Comparison of ENCODE assay signal across 8 cellular contexts in genomic region chr11:2305140-2305861, GRCh38. TPM values are rescaled to one million over a fixed set of nuclear protein-coding genes. Genes with fewer than 3 reads are reported as not detected.
A peak's percentile ranks its signal among the peaks of the same experiment; 100 is the strongest.
DNase-seq lines count a peak whose midpoint lies in the region; ATAC-seq, FAIRE-seq and TF ChIP-seq lines count a peak whose summit lies in the region.

No MANE protein-coding gene starts in this region.

- no peaks in the 10 kb centered on the region for H3K36me3 ChIP-seq in CD4-positive, CD25-positive, alpha-beta regulatory T cell (ENCODE audit: control insufficient read depth, insufficient read depth, low read length)
- H3K36me3 ChIP-seq in RWPE2 (ENCODE audit: low read depth) (no peaks in the 10 kb centered on the region), osteoblast (ENCODE audit: insufficient read depth, low read length) (no peaks in the 10 kb centered on the region)

- no peaks in the 10 kb centered on the region for H3K9me3 ChIP-seq in CD4-positive, CD25-positive, alpha-beta regulatory T cell (ENCODE audit: control insufficient read depth in 2 of 2, low read length in 2 of 2)
- H3K9me3 ChIP-seq in RWPE2 (ENCODE audit: severe bottlenecking) (no peaks in the 10 kb centered on the region), osteoblast (ENCODE audit: low read depth, low read length) (no peaks in the 10 kb centered on the region)

- no peaks in the 10 kb centered on the region for H3K9me3 Mint-ChIP-seq in CD4-positive, CD25-positive, alpha-beta regulatory T cell

- no peaks in the 10 kb centered on the region for H3K27me3 ChIP-seq in CD4-positive, CD25-positive, alpha-beta regulatory T cell (ENCODE audit: control insufficient read depth, insufficient read depth, low read length)
- no peaks in the 10 kb centered on the region for H3K27me3 ChIP-seq in RWPE2 (ENCODE audit: insufficient read depth, poor library complexity, severe bottlenecking)
- H3K27me3 ChIP-seq in osteoblast (ENCODE audit: insufficient read depth, low read length), result no peaks in the 10 kb centered on the region

- ATAC-seq in CD4-positive, CD25-positive, alpha-beta regulatory T cell (ENCODE audit: low read depth in 2 of 2), result peak; percentile 51 to 57
- ATAC-seq in RWPE2 (ENCODE audit: low read depth) (peak; percentile 67), GM21825 (IDR thresholded peaks at IDR 0.05; ENCODE audit: unreplicated experiment) (no peak)

- no peaks in the 10 kb centered on the region for H3K36me3 Mint-ChIP-seq in CD4-positive, CD25-positive, alpha-beta regulatory T cell

- H3K79me2 ChIP-seq in osteoblast (ENCODE audit: insufficient read depth, low read length), result no peaks in the 10 kb centered on the region

- H2AFZ ChIP-seq in osteoblast (ENCODE audit: low read length), result peak overlapping the region; percentile 63

- peaks cover 75% of the 10 kb centered on the region for H3K4me1 ChIP-seq in CD4-positive, CD25-positive, alpha-beta regulatory T cell (ENCODE audit: control insufficient read depth, insufficient read depth, low read length, poor library complexity, severe bottlenecking)
- no peaks in the 10 kb centered on the region for H3K4me1 ChIP-seq in RWPE2 (ENCODE audit: insufficient read depth, poor library complexity, severe bottlenecking)
- peaks cover 13% of the 10 kb centered on the region for H3K4me1 ChIP-seq in osteoblast (ENCODE audit: insufficient read depth, low read length)

- peak overlapping the region; percentile 32 to 95 (median 93) for H3K27ac Mint-ChIP-seq in CD4-positive, CD25-positive, alpha-beta regulatory T cell

- DNase-seq in CD4-positive, CD25-positive, alpha-beta regulatory T cell, result peak; percentile 69 to 78 (median 78)
- DNase-seq in HK-2 (ENCODE audit: unreplicated experiment) (peak; percentile 65), RWPE2 (ENCODE audit: low spot score) (peak; percentile 75), frontal cortex (ENCODE audit: low spot score in 2 of 2) (peak; percentile 78 to 85), osteoblast (ENCODE audit: insufficient read length, low spot score, missing footprints) (peak; percentile 98), superior temporal gyrus (ENCODE audit: extremely low spot score) (peak; percentile 80)
- DNase-seq in activated gamma-delta T cell treated with anti-CD3 and anti-CD28 coated beads, Interleukin-2, amount 50 U/mL, for 16 hours (ENCODE audit: low read depth), result peak; percentile 82

- TF ChIP-seq CTCF in RWPE2 (IDR thresholded peaks at IDR 0.05; ENCODE audit: poor library complexity, severe bottlenecking) (peak; percentile 82), osteoblast (IDR thresholded peaks at IDR 0.05; ENCODE audit: extremely low read depth, low read depth, low read length) (peak; percentile 82)

- peak overlapping the region; percentile 80 for H3K27ac ChIP-seq in CD4-positive, CD25-positive, alpha-beta regulatory T cell (ENCODE audit: insufficient read depth, low read length, poor library complexity, severe bottlenecking)
- no peak overlapping the region for H3K27ac ChIP-seq in RWPE2 (ENCODE audit: poor library complexity, severe bottlenecking)
- H3K27ac ChIP-seq in osteoblast (ENCODE audit: low read depth, low read length), result no peak overlapping the region

- H3K4me1 Mint-ChIP-seq in CD4-positive, CD25-positive, alpha-beta regulatory T cell, result peaks cover 0 to 67% (median 24%) of the 10 kb centered on the region in 4 donors

- H3K4me3 Mint-ChIP-seq in CD4-positive, CD25-positive, alpha-beta regulatory T cell, result peak overlapping the region; percentile 71 to 98 (median 94)

- H3K4me3 ChIP-seq in CD4-positive, CD25-positive, alpha-beta regulatory T cell (ENCODE audit: low read depth, low read length), result peak overlapping the region; percentile 72
- no peak overlapping the region for H3K4me3 ChIP-seq in RWPE2 (ENCODE audit: severe bottlenecking)
- H3K4me3 ChIP-seq in osteoblast (ENCODE audit: insufficient read depth, low read length), result no peak overlapping the region

- FAIRE-seq in frontal cortex (lab: Jason Lieb, UNC), result no peak

- no peaks in the 10 kb centered on the region for H3K27me3 Mint-ChIP-seq in CD4-positive, CD25-positive, alpha-beta regulatory T cell

- H4K20me1 ChIP-seq in osteoblast (ENCODE audit: insufficient read depth, low read length), result no peaks in the 10 kb centered on the region

- H3K4me2 ChIP-seq in osteoblast (ENCODE audit: insufficient read depth, low read length), result peak overlapping the region; percentile 44

RNA-seq across cellular contexts. Expression of gene TSPAN32, which starts 3.5 kb away (rescaled TPM):
- 60.0 TPM for total RNA-seq in CD4-positive, CD25-positive, alpha-beta regulatory T cell
- polyA plus RNA-seq in CD4-positive, CD25-positive, alpha-beta regulatory T cell, result 10 to 100 TPM; 13.8 to 60.7 (median 31.0) TPM
- total RNA-seq in frontal cortex, result 0.41 TPM
- 0.59 and 1.4 TPM in 2 replicates for total RNA-seq in osteoblast

RNA-seq across cellular contexts. Expression of gene C11orf21, which starts 3.6 kb away (rescaled TPM):
- 41.8 TPM for total RNA-seq in CD4-positive, CD25-positive, alpha-beta regulatory T cell
- polyA plus RNA-seq in CD4-positive, CD25-positive, alpha-beta regulatory T cell, result 10 to 100 TPM; 11.9 to 16.8 (median 15.1) TPM
- total RNA-seq in frontal cortex (under 0.01 TPM), osteoblast (0.29 and 0.36 TPM in 2 replicates)

RNA-seq across cellular contexts. Expression of gene ASCL2, which starts 34.9 kb away (rescaled TPM):
- 0.20 TPM for total RNA-seq in CD4-positive, CD25-positive, alpha-beta regulatory T cell
- under 1 TPM; 0.13 to 0.47 (median 0.30) TPM for polyA plus RNA-seq in CD4-positive, CD25-positive, alpha-beta regulatory T cell
- total RNA-seq in frontal cortex, result 0.82 TPM
- total RNA-seq in osteoblast, result not detected in 2 replicates

Comparison
In these comparisons a context has a peak if more than half of its experiments do, and no peak if none do; other contexts are left out.
1. RNA of gene TSPAN32, which starts 3.5 kb away (total RNA-seq): 60.0 TPM in CD4-positive, CD25-positive, alpha-beta regulatory T cell (single experiment); 0.59 to 1.4 TPM in osteoblast and 0.41 TPM in frontal cortex (single experiment); every median in the first group is over 10 times any median in the second.
2. RNA of gene C11orf21, which starts 3.6 kb away (total RNA-seq): 41.8 TPM in CD4-positive, CD25-positive, alpha-beta regulatory T cell (single experiment); 0.29 to 0.36 TPM in osteoblast and under 0.01 TPM in frontal cortex (single experiment); every median in the first group is over 10 times any median in the second.
3. Peak in every context shown above with its lines, with median percentiles within 50 percentile points of each other: DNase-seq.